Comparison of ENCODE assay signal across 1 cellular context in the genomic region with DNA sequence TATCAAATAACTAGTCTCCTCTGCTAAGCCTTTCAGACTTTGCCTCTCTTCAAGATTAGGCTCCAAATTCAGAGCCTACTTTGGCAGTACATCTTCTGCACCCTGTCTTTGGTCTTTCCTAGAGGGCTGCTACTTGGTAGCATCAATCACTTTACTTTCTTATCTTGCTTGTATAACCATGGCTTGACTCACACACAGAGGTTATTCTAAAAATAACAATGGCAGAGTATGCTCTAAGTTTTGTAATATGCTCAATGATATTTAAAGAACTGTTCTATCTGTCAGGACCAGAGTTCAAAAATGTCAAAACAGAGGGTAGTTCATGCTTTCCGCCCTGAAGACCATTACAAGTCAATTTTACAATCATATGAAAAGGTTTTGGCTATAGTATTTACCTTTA.
TF ChIP-seq lines count a peak whose summit lies in the region.

No MANE protein-coding gene starts in this region.

TF ChIP-seq in SK-N-SH, 30 proteins besides CTCF, POLR2A, EP300 and RAD21 (continued from another document):
- TF ChIP-seq, protein P1, sequence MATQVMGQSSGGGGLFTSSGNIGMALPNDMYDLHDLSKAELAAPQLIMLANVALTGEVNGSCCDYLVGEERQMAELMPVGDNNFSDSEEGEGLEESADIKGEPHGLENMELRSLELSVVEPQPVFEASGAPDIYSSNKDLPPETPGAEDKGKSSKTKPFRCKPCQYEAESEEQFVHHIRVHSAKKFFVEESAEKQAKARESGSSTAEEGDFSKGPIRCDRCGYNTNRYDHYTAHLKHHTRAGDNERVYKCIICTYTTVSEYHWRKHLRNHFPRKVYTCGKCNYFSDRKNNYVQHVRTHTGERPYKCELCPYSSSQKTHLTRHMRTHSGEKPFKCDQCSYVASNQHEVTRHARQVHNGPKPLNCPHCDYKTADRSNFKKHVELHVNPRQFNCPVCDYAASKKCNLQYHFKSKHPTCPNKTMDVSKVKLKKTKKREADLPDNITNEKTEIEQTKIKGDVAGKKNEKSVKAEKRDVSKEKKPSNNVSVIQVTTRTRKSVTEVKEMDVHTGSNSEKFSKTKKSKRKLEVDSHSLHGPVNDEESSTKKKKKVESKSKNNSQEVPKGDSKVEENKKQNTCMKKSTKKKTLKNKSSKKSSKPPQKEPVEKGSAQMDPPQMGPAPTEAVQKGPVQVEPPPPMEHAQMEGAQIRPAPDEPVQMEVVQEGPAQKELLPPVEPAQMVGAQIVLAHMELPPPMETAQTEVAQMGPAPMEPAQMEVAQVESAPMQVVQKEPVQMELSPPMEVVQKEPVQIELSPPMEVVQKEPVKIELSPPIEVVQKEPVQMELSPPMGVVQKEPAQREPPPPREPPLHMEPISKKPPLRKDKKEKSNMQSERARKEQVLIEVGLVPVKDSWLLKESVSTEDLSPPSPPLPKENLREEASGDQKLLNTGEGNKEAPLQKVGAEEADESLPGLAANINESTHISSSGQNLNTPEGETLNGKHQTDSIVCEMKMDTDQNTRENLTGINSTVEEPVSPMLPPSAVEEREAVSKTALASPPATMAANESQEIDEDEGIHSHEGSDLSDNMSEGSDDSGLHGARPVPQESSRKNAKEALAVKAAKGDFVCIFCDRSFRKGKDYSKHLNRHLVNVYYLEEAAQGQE (IDR thresholded peaks at IDR 0.05; ENCODE audit: low read depth, low read length) = no peak
